Comparison of ENCODE assay signal across 10 cellular contexts in the genomic region with DNA sequence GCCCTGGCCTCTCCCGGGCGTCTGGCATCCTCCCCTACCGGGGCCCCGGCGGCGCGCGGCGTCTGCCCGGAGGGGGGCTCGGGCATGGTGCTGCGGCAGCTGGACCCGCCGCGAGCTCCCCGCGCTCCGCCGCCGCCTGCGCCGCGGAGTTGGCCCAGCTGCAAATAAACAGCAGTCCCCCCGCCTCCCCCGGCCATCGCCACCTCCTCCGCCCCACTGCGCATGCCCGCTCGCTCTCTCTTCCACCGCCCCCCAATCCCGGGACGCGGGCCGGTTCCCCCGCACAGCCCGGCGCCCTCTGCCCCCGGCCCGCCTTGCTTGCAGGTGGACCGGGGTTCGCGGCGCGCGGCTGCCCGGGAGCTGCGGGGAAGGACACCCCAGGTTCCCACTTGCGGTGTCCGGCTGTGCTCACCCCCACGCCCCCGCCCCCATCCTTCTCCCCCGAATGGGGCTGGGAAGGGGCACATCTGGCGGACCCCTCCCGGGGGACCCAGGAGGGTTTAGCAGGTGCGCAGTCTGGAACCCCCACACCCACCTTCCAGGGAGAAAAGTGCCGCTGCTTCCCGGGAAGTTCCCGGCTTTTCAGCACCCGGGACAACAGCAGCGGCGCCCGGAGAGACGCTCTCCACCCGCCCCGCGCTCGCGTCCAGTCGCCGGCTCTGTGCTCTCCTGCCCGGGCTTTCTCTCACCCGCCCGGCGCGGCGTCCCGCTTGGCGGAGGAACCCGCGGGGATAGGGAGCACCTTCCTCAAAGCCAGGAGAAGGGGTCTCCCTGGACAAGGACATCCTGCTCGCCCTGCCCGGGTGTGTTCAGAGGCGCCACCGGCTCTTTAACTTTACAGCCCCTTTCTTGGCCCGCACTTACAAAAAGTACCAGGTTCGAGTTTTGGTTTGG. TPM values are rescaled to one million over a fixed set of nuclear protein-coding genes. Genes with fewer than 3 reads are reported as not detected.
A peak's percentile ranks its signal among the peaks of the same experiment; 100 is the strongest.
DNase-seq lines count a peak whose midpoint lies in the region; ATAC-seq and TF ChIP-seq lines count a peak whose summit lies in the region.
"Had no signal": no experiment of that assay in that cellular context is flagged by ENCODE, and none has a peak within 500 bp of the region (broad histone marks: within the 10 kb centered on the region; RNA-seq: fewer than 3 reads in every experiment).

Gene TMTC1, minus strand, starts transcription at position 170 of the 894 bp plus-strand sequence. CDS start 191 bp downstream, outside the sequence.

- peaks cover 29% of the 10 kb centered on the region for H3K79me2 ChIP-seq in KMS-11 (ENCODE audit: insufficient read depth, low read depth)

- H3K9me3 ChIP-seq in heart left ventricle (peaks cover 0 to 7% (median 1%) of the 10 kb centered on the region in 12 donors), ovary (no peaks in the 10 kb centered on the region)

- no peak within 1 kb of the TSS for H3K27ac Mint-ChIP-seq in activated naive CD8-positive, alpha-beta T cell treated with anti-CD3 and anti-CD28 coated beads, Interleukin-2, amount 10 ng/mL, durations not matched to agents 7 days and 5 days
- H3K27ac Mint-ChIP-seq: activated naive CD4-positive, alpha-beta T cell treated with anti-CD3 and anti-CD28 coated beads, Interleukin-2, amount 50 U/mL, for 72 hours had no signal

- no peaks in the 10 kb centered on the region for H3K36me3 ChIP-seq in KMS-11 (ENCODE audit: insufficient read depth)
- H3K36me3 ChIP-seq in heart left ventricle = no peaks in the 10 kb centered on the region
- no peaks in the 10 kb centered on the region for H3K36me3 ChIP-seq in ovary

- peak within 1 kb of the TSS; percentile 89 for H3K4me2 ChIP-seq in KMS-11

- H3K4me1 ChIP-seq in KMS-11 (ENCODE audit: low read depth, poor library complexity, severe bottlenecking) = peaks cover 29% of the 10 kb centered on the region
- H3K4me1 ChIP-seq in heart left ventricle = peaks cover 0 to 35% (median 11%) of the 10 kb centered on the region in 12 donors
- H3K4me1 ChIP-seq in ovary (ENCODE audit: insufficient read depth) = no peaks in the 10 kb centered on the region

- no peak for TF ChIP-seq EP300 in ovary (IDR thresholded peaks at IDR 0.05)

- H3K27ac ChIP-seq in KMS-11 = peak within 1 kb of the TSS; percentile 81
- H3K27ac ChIP-seq in heart left ventricle = peak within 1 kb of the TSS; percentile 69 to 94 (median 89)
- H3K27ac ChIP-seq in ovary = peak within 1 kb of the TSS; percentile 62 to 87

- peak in 1 of 2 donors; percentile 86 for TF ChIP-seq POLR2A in heart left ventricle (IDR thresholded peaks at IDR 0.05)
- TF ChIP-seq POLR2A in ovary (IDR thresholded peaks at IDR 0.05) = peak; percentile 66

- peak; percentile 68 for DNase-seq in NCI-H748 (lab: John Stamatoyannopoulos, UW; ENCODE audit: unreplicated experiment)
- DNase-seq in NCI-H748 treated with DMSO at 0.1 percent for 48 hours (lab: John Stamatoyannopoulos, UW) = no peak
- peak; percentile 29 for DNase-seq in activated naive CD8-positive, alpha-beta T cell treated with anti-CD3 and anti-CD28 coated beads, Interleukin-2, amount 10 ng/mL, durations not matched to agents 7 days and 5 days
- DNase-seq in heart left ventricle = peak; percentile 84 to 91 (median 88)
- peak; percentile 83 to 90 (median 87) for DNase-seq in ovary
- DNase-seq: DND-41 had no signal

- ATAC-seq in activated naive CD8-positive, alpha-beta T cell treated with anti-CD3 and anti-CD28 coated beads, Interleukin-2, amount 10 ng/mL, durations not matched to agents 7 days and 5 days (ENCODE audit: low read depth) = no peak
- ATAC-seq in heart left ventricle (peak; percentile 66 to 90 (median 86)), GM18873 (IDR thresholded peaks at IDR 0.05; ENCODE audit: low FRiP score, unreplicated experiment) (no peak), GM19351 (IDR thresholded peaks at IDR 0.05; ENCODE audit: unreplicated experiment) (no peak)

- H3K4me1 Mint-ChIP-seq in activated naive CD8-positive, alpha-beta T cell treated with anti-CD3 and anti-CD28 coated beads, Interleukin-2, amount 10 ng/mL, durations not matched to agents 7 days and 5 days = no peaks in the 10 kb centered on the region

- no peaks in the 10 kb centered on the region for H3K36me3 Mint-ChIP-seq in activated naive CD8-positive, alpha-beta T cell treated with anti-CD3 and anti-CD28 coated beads, Interleukin-2, amount 10 ng/mL, durations not matched to agents 7 days and 5 days

- no peaks in the 10 kb centered on the region for H4K20me1 ChIP-seq in KMS-11 (ENCODE audit: insufficient read depth)

- 1 to 2% (median 1%) methylated on average over 27 to 87 of the region's 87 CpGs for WGBS in heart left ventricle, 4 donors
- 0 to 1% (median 0%) methylated on average over 38 to 81 of the region's 87 CpGs for WGBS in ovary, 3 donors

- H3K27me3 ChIP-seq in KMS-11 (ENCODE audit: insufficient read depth, low read depth) (no peaks in the 10 kb centered on the region), heart left ventricle (peaks cover 0 to 12% (median 0%) of the 10 kb centered on the region in 9 donors), ovary (no peaks in the 10 kb centered on the region)

- POLR2A ChIA-PET in activated naive CD8-positive, alpha-beta T cell treated with anti-CD3 and anti-CD28 coated beads, Interleukin-2, amount 10 ng/mL, durations not matched to agents 7 days and 5 days (lab: Charles Lee) = no interaction called here

- intact Hi-C loops in heart left ventricle (cut with DNase I) (loop anchor here in 9 of 10 donors (5.0 to 10.0 kb wide), 13 partner anchors 47 to 239 kb away; no protein-coding TSS in a partner anchor), ovary (cut with DNase I) (loop anchor here in 3 of 4 donors (10.0 kb wide), 3 partner anchors 229 to 269 kb away; no protein-coding TSS in a partner anchor)

- H3K4me3 ChIP-seq in KMS-11 (IDR thresholded peaks at IDR 0.05; ENCODE audit: insufficient read depth, low read depth, low read length) = peak within 1 kb of the TSS; percentile 36
- H3K4me3 ChIP-seq in heart left ventricle = peak within 1 kb of the TSS; percentile 52 to 97 (median 84)
- H3K4me3 ChIP-seq in ovary = peak within 1 kb of the TSS; percentile 57

- no peaks in the 10 kb centered on the region for H3K9me3 Mint-ChIP-seq in activated naive CD8-positive, alpha-beta T cell treated with anti-CD3 and anti-CD28 coated beads, Interleukin-2, amount 10 ng/mL, durations not matched to agents 7 days and 5 days

- peak within 1 kb of the TSS; percentile 87 for H3K9ac ChIP-seq in KMS-11

- H3K4me3 Mint-ChIP-seq in activated naive CD8-positive, alpha-beta T cell treated with anti-CD3 and anti-CD28 coated beads, Interleukin-2, amount 10 ng/mL, durations not matched to agents 7 days and 5 days = peak within 1 kb of the TSS; percentile 25

- H3K27me3 Mint-ChIP-seq in activated naive CD8-positive, alpha-beta T cell treated with anti-CD3 and anti-CD28 coated beads, Interleukin-2, amount 10 ng/mL, durations not matched to agents 7 days and 5 days = peaks cover 36% of the 10 kb centered on the region

- H2AFZ ChIP-seq in KMS-11 (ENCODE audit: low read depth) = peak within 1 kb of the TSS; percentile 82

- no peak for TF ChIP-seq CTCF in KMS-11 (conservative IDR thresholded peaks at IDR 0.05; ENCODE audit: low read depth, low read length)
- TF ChIP-seq CTCF in heart left ventricle (IDR thresholded peaks at IDR 0.05) = peak in 1 of 12 donors; percentile 6
- no peak for TF ChIP-seq CTCF in ovary (IDR thresholded peaks at IDR 0.05)

RNA-seq across cellular contexts. Expression of gene TMTC1, which starts in this region (rescaled TPM):
- not detected for total RNA-seq in activated naive CD8-positive, alpha-beta T cell treated with anti-CD3 and anti-CD28 coated beads, Interleukin-2, amount 10 ng/mL, durations not matched to agents 7 days and 5 days
- total RNA-seq in heart left ventricle = 100 to 1,000 TPM in 1 of 9 donors, 10 to 100 TPM in 8; 24.9 to 101 (median 41.4) TPM
- 10 to 100 TPM in 1 of 2 donors, 1 to 10 TPM in 1; 8.8 to 44.6 TPM for polyA plus RNA-seq in heart left ventricle
- 10 to 100 TPM; 15.6 to 46.3 (median 22.3) TPM for total RNA-seq in ovary
- 10 to 100 TPM in 1 of 2 donors, 1 to 10 TPM in 1; 8.1 to 21.3 TPM for polyA plus RNA-seq in ovary
- total RNA-seq: activated naive CD4-positive, alpha-beta T cell treated with anti-CD3 and anti-CD28 coated beads, Interleukin-2, amount 50 U/mL, for 72 hours had no signal

Comparison
In these comparisons a context has a peak if more than half of its experiments do, and no peak if none do; other contexts are left out.
1. RNA of gene TMTC1 (total RNA-seq): 24.9 to 101 TPM in heart left ventricle and 15.6 to 46.3 TPM in ovary; not detected in activated naive CD8-positive, alpha-beta T cell treated with anti-CD3 and anti-CD28 coated beads, Interleukin-2, amount 10 ng/mL, durations not matched to agents 7 days and 5 days; every median in the first group is over 10 times any median in the second.
2. Peak in DNase-seq in activated naive CD8-positive, alpha-beta T cell treated with anti-CD3 and anti-CD28 coated beads, Interleukin-2, amount 10 ng/mL, durations not matched to agents 7 days and 5 days; RNA of the gene not detected or under 1 TPM.
3. ATAC-seq: peak in heart left ventricle (4 of 4); none in activated naive CD8-positive, alpha-beta T cell treated with anti-CD3 and anti-CD28 coated beads, Interleukin-2, amount 10 ng/mL, durations not matched to agents 7 days and 5 days (single experiment), GM18873 (single experiment) and GM19351 (single experiment).
4. Peak in every context shown above with its lines, with median percentiles within 50 percentile points of each other: H3K27ac ChIP-seq and H3K4me3 ChIP-seq.